11 cellular contexts compared by ENCODE assay signal in genomic region chr22:23837496-23837859, GRCh38. TPM values are rescaled to one million over a fixed set of nuclear protein-coding genes. Genes with fewer than 3 reads are reported as not detected.
DNase-seq lines count a peak whose midpoint lies in the region; ATAC-seq and TF ChIP-seq lines count a peak whose summit lies in the region.
"Had no signal": no experiment of that assay in that cellular context is flagged by ENCODE, and none has a peak within 500 bp of the region (broad histone marks: within the 10 kb centered on the region; RNA-seq: fewer than 3 reads in every experiment).

No MANE protein-coding gene starts in this region.

- TF ChIP-seq CTCF in Peyer's patch (IDR thresholded peaks at IDR 0.05) (no peak), right atrium auricular region (IDR thresholded peaks at IDR 0.05) (no peak)

- peaks cover 0 to 21% (median 9%) of the 10 kb centered on the region in 4 donors for H3K4me1 ChIP-seq in Peyer's patch
- H3K4me1 ChIP-seq in right atrium auricular region = peaks cover 0 to 68% of the 10 kb centered on the region in 2 donors

- ATAC-seq in stimulated activated naive B cell treated with anti-CD40 and anti-IgM and Interleukin-4, amounts not matched to agents 10 μg/mL and 1 μg/mL and 100 μg/mL, for 72 hours (replicated peaks) = no peak
- no peak for ATAC-seq in HG03565 (IDR thresholded peaks at IDR 0.05; ENCODE audit: unreplicated experiment)
- no peak for ATAC-seq in GM18907 (IDR thresholded peaks at IDR 0.05; ENCODE audit: unreplicated experiment)

- no peaks in the 10 kb centered on the region for H3K9me3 Mint-ChIP-seq in activated naive CD4-positive, alpha-beta T cell treated with anti-CD3 and anti-CD28 coated beads, Interleukin-2, amount 50 U/mL, for 24 hours
- no peaks in the 10 kb centered on the region for H3K9me3 Mint-ChIP-seq in stimulated activated naive B cell treated with anti-CD40 and anti-IgM and Interleukin-4, amounts not matched to agents 10 μg/mL and 1 μg/mL and 100 μg/mL, for 72 hours

- H3K4me1 Mint-ChIP-seq in activated naive CD4-positive, alpha-beta T cell treated with anti-CD3 and anti-CD28 coated beads, Interleukin-2, amount 50 U/mL, for 24 hours = peaks cover 18% of the 10 kb centered on the region
- peaks cover 44 to 52% of the 10 kb centered on the region in 2 donors for H3K4me1 Mint-ChIP-seq in stimulated activated naive B cell treated with anti-CD40 and anti-IgM and Interleukin-4, amounts not matched to agents 10 μg/mL and 1 μg/mL and 100 μg/mL, for 72 hours

- no peaks in the 10 kb centered on the region for H3K36me3 Mint-ChIP-seq in activated naive CD4-positive, alpha-beta T cell treated with anti-CD3 and anti-CD28 coated beads, Interleukin-2, amount 50 U/mL, for 24 hours
- H3K36me3 Mint-ChIP-seq in stimulated activated naive B cell treated with anti-CD40 and anti-IgM and Interleukin-4, amounts not matched to agents 10 μg/mL and 1 μg/mL and 100 μg/mL, for 72 hours = peaks cover 7 to 20% of the 10 kb centered on the region in 2 donors

- no peaks in the 10 kb centered on the region for H3K27me3 Mint-ChIP-seq in activated naive CD4-positive, alpha-beta T cell treated with anti-CD3 and anti-CD28 coated beads, Interleukin-2, amount 50 U/mL, for 24 hours
- H3K27me3 Mint-ChIP-seq in stimulated activated naive B cell treated with anti-CD40 and anti-IgM and Interleukin-4, amounts not matched to agents 10 μg/mL and 1 μg/mL and 100 μg/mL, for 72 hours = no peaks in the 10 kb centered on the region

- H3K9me3 ChIP-seq in Peyer's patch (no peaks in the 10 kb centered on the region), right atrium auricular region (no peaks in the 10 kb centered on the region)
- H3K9me3 ChIP-seq: sigmoid colon had no signal

- H3K4me3 Mint-ChIP-seq in activated naive CD4-positive, alpha-beta T cell treated with anti-CD3 and anti-CD28 coated beads, Interleukin-2, amount 50 U/mL, for 24 hours = peak overlapping the region; percentile 90
- H3K4me3 Mint-ChIP-seq in stimulated activated naive B cell treated with anti-CD40 and anti-IgM and Interleukin-4, amounts not matched to agents 10 μg/mL and 1 μg/mL and 100 μg/mL, for 72 hours = peak overlapping the region; percentile 95 to 98

- H3K27ac Mint-ChIP-seq in activated naive CD4-positive, alpha-beta T cell treated with anti-CD3 and anti-CD28 coated beads, Interleukin-2, amount 50 U/mL, for 24 hours = no peak overlapping the region
- H3K27ac Mint-ChIP-seq in stimulated activated naive B cell treated with anti-CD40 and anti-IgM and Interleukin-4, amounts not matched to agents 10 μg/mL and 1 μg/mL and 100 μg/mL, for 72 hours = peak overlapping the region; percentile 68

- DNase-seq in activated naive CD4-positive, alpha-beta T cell (lab: John Stamatoyannopoulos, UW) = no peak
- DNase-seq in Peyer's patch (no peak), right atrium auricular region (ENCODE audit: low spot score) (no peak)
- no peak for DNase-seq in stimulated activated naive B cell treated with anti-CD40 and anti-IgM and Interleukin-4, amounts not matched to agents 10 μg/mL and 1 μg/mL and 100 μg/mL, for 72 hours
- DNase-seq in activated CD4-positive, CD25-positive, alpha-beta regulatory T cell (lab: John Stamatoyannopoulos, UW) = no peak
- DNase-seq: KG1, NCI-H524 had no signal

- peak overlapping the region in 3 of 4 donors; percentile 52 to 65 (median 58) for H3K4me3 ChIP-seq in Peyer's patch
- no peak overlapping the region for H3K4me3 ChIP-seq in right atrium auricular region

- TF ChIP-seq POLR2A in Peyer's patch (IDR thresholded peaks at IDR 0.05) = no peak

- H3K36me3 ChIP-seq in Peyer's patch (peaks cover 0 to 22% (median 0%) of the 10 kb centered on the region in 3 donors), right atrium auricular region (peaks cover 8% of the 10 kb centered on the region)

- H3K27ac ChIP-seq in Peyer's patch (peak overlapping the region in 2 of 4 donors; percentile 61 to 85), right atrium auricular region (peak overlapping the region; percentile 88 to 90)
- H3K27ac ChIP-seq: sigmoid colon had no signal

- H3K27me3 ChIP-seq in Peyer's patch = no peaks in the 10 kb centered on the region
- H3K27me3 ChIP-seq in right atrium auricular region = no peaks in the 10 kb centered on the region
- H3K27me3 ChIP-seq: sigmoid colon had no signal

RNA-seq across cellular contexts. Expression of gene DERL3, which starts 1.3 kb away (rescaled TPM):
- 10 to 100 TPM in 1 of 4 donors, 1 to 10 TPM in 3; 1.1 to 17.3 (median 3.4) TPM for total RNA-seq in Peyer's patch
- 10 to 100 TPM in 1 of 2 donors, 1 to 10 TPM in 1; 4.0 to 10.6 TPM for total RNA-seq in right atrium auricular region

RNA-seq across cellular contexts. Expression of gene SLC2A11, which starts 20.2 kb away (rescaled TPM):
- 10 to 100 TPM in 3 of 4 donors, 1 to 10 TPM in 1; 8.3 to 16.0 (median 14.8) TPM for total RNA-seq in Peyer's patch
- total RNA-seq in right atrium auricular region = 10 to 100 TPM; 10.6 to 15.5 TPM

RNA-seq across cellular contexts. Expression of gene SMARCB1, which starts 50.7 kb away (rescaled TPM):
- 10 to 100 TPM; 45.7 to 94.9 (median 77.0) TPM for total RNA-seq in Peyer's patch
- total RNA-seq in right atrium auricular region = 10 to 100 TPM; 41.4 to 45.9 TPM

RNA-seq across cellular contexts. Expression of gene MIF, which starts 56.7 kb away (rescaled TPM):
- 100 to 1,000 TPM in 3 of 4 donors, 10 to 100 TPM in 1; 97.9 to 206 (median 151) TPM for total RNA-seq in Peyer's patch
- total RNA-seq in right atrium auricular region = 100 to 1,000 TPM; 176 to 273 TPM

Comparison
In these comparisons a context has a peak if more than half of its experiments do, and no peak if none do; other contexts are left out.
1. H3K4me3 ChIP-seq: peak in Peyer's patch (3 of 4); none in right atrium auricular region (0 of 2).